17 cellular contexts compared by ENCODE assay signal in genomic region chr7:71237945-71238344, GRCh38.
A peak's percentile ranks its signal among the peaks of the same experiment; 100 is the strongest.
DNase-seq lines count a peak whose midpoint lies in the region; TF ChIP-seq lines count a peak whose summit lies in the region.
"Had no signal": no experiment of that assay in that cellular context is flagged by ENCODE, and none has a peak within 500 bp of the region (broad histone marks: within the 10 kb centered on the region; RNA-seq: fewer than 3 reads in every experiment).

No MANE protein-coding gene starts in this region.

- H3K36me3 Mint-ChIP-seq in glutamatergic neuron (ENCODE audit: unreplicated experiment): no peaks in the 10 kb centered on the region
- H3K36me3 Mint-ChIP-seq: activated naive CD8-positive, alpha-beta T cell treated with anti-CD3 and anti-CD28 coated beads, Interleukin-2, amount 10 ng/mL, durations not matched to agents 7 days and 5 days had no signal

- TF ChIP-seq CTCF in brain microvascular endothelial cell (IDR thresholded peaks at IDR 0.05; ENCODE audit: low read depth, low read length, missing control alignments) (no peak), glutamatergic neuron (IDR thresholded peaks at IDR 0.05; ENCODE audit: partially characterized antibody, unreplicated experiment) (no peak)

- H3K9me3 Mint-ChIP-seq in glutamatergic neuron (ENCODE audit: unreplicated experiment): peaks cover 2% of the 10 kb centered on the region

- peaks cover 5% of the 10 kb centered on the region for H3K27me3 Mint-ChIP-seq in glutamatergic neuron (ENCODE audit: unreplicated experiment)
- H3K27me3 Mint-ChIP-seq: activated naive CD8-positive, alpha-beta T cell treated with anti-CD3 and anti-CD28 coated beads, Interleukin-2, amount 10 ng/mL, durations not matched to agents 7 days and 5 days had no signal

- H3K4me1 Mint-ChIP-seq in glutamatergic neuron (ENCODE audit: low read depth, unreplicated experiment): peaks cover 18% of the 10 kb centered on the region
- H3K4me1 Mint-ChIP-seq: activated naive CD8-positive, alpha-beta T cell treated with anti-CD3 and anti-CD28 coated beads, Interleukin-2, amount 10 ng/mL, durations not matched to agents 7 days and 5 days had no signal

- no peak overlapping the region for H3K4me3 Mint-ChIP-seq in glutamatergic neuron (ENCODE audit: unreplicated experiment)
- H3K4me3 Mint-ChIP-seq: activated naive CD8-positive, alpha-beta T cell treated with anti-CD3 and anti-CD28 coated beads, Interleukin-2, amount 10 ng/mL, durations not matched to agents 7 days and 5 days had no signal

- no peaks in the 10 kb centered on the region for H3K36me3 ChIP-seq in brain microvascular endothelial cell (replicated peaks)
- H3K36me3 ChIP-seq: upper lobe of right lung, WERI-Rb-1 had no signal

- H3K27ac ChIP-seq in brain microvascular endothelial cell: no peak overlapping the region
- H3K27ac ChIP-seq: upper lobe of right lung, WERI-Rb-1 had no signal

- no peaks in the 10 kb centered on the region for H3K27me3 ChIP-seq in brain microvascular endothelial cell (replicated peaks)
- H3K27me3 ChIP-seq: upper lobe of right lung had no signal

- in situ Hi-C loops in brain microvascular endothelial cell (cut with HindIII; ENCODE audit: low pct_ligation_motif_present, low sequenced_read_pairs): no loop called here

- H3K4me3 ChIP-seq in brain microvascular endothelial cell (ENCODE audit: low read depth, low read length): no peak overlapping the region
- H3K4me3 ChIP-seq: upper lobe of right lung had no signal

- peak; percentile 39 for DNase-seq in ELF-1 (ENCODE audit: low read depth, low spot score)
- peak; percentile 90 for DNase-seq in astrocyte of the hippocampus (ENCODE audit: low read depth, low spot score)
- DNase-seq in iPS DF 19.7 (ENCODE audit: low read depth, low spot score): peak; percentile 2
- DNase-seq in retina: peak; percentile 55
- no peak for DNase-seq in brain microvascular endothelial cell
- DNase-seq in GM19240 (ENCODE audit: insufficient read length, low spot score): no peak
- DNase-seq in glutamatergic neuron: no peak
- no peak for DNase-seq in medulla oblongata (ENCODE audit: extremely low spot score)
- DNase-seq: activated naive CD8-positive, alpha-beta T cell treated with anti-CD3 and anti-CD28 coated beads, Interleukin-2, amount 10 ng/mL, durations not matched to agents 7 days and 5 days; Calu3; foreskin fibroblast; KBM-7; NCI-H1694 treated with DMSO at 0.1 percent for 48 hours; NCI-H774; SK-N-SH; upper lobe of right lung; WERI-Rb-1 had no signal

- H3K27ac Mint-ChIP-seq in glutamatergic neuron (ENCODE audit: unreplicated experiment): no peak overlapping the region
- H3K27ac Mint-ChIP-seq: activated naive CD8-positive, alpha-beta T cell treated with anti-CD3 and anti-CD28 coated beads, Interleukin-2, amount 10 ng/mL, durations not matched to agents 7 days and 5 days had no signal

Comparison
In these comparisons a context has a peak if more than half of its experiments do, and no peak if none do; other contexts are left out.
1. DNase-seq: peak in ELF-1 (single experiment), astrocyte of the hippocampus (single experiment), iPS DF 19.7 (single experiment) and retina (single experiment); none in brain microvascular endothelial cell (single experiment), GM19240 (single experiment), glutamatergic neuron (single experiment) and medulla oblongata (single experiment).